8 cellular contexts compared by ENCODE assay signal in the genomic region with DNA sequence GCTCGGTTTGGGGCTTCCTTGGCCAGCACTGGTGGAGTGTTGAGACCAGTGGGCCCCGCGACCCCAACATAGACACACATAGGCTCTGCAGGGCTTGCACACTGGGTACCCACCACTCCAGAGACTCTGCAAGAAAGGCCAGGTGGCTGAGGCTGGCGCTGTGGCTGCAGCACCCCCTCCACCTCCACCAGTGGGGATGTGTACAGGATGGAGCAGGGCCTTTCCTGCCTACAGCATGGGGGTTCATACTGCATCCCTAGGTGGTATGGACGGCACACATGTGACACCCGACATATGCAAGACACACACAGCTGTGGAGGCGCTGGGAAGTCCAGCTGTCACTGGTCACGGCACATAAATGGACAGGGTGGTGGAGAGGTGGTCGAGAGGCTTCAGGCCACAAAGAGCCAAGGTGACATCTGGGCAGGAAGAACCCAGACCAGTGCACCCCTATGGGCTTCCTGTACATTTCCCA. TPM values are rescaled to one million over a fixed set of nuclear protein-coding genes. Genes with fewer than 3 reads are reported as not detected.
DNase-seq lines count a peak whose midpoint lies in the region; ATAC-seq and TF ChIP-seq lines count a peak whose summit lies in the region.

No MANE protein-coding gene starts in this region.

- TF ChIP-seq CTCF in smooth muscle cell (IDR thresholded peaks at IDR 0.05; ENCODE audit: borderline replicate concordance, insufficient read depth, poor library complexity, severe bottlenecking) = no peak

- 78% methylated on average over 9 of the region's 9 CpGs for WGBS in right cardiac atrium
- 94% methylated on average over 9 of the region's 9 CpGs for WGBS in smooth muscle cell (ENCODE audit: low lambda C conversion rate)

- H3K79me2 ChIP-seq in smooth muscle cell (ENCODE audit: low read depth) = no peaks in the 10 kb centered on the region

- peak overlapping the region; percentile 87 for H3K4me2 ChIP-seq in smooth muscle cell

- H3K4me3 ChIP-seq in H7 (ENCODE audit: insufficient read depth, low read depth, low read length) (peak overlapping the region; percentile 46; the same call in 1 of the 2 replicates), right cardiac atrium (ENCODE audit: low read length) (peak overlapping the region; percentile 62), smooth muscle cell (peak overlapping the region; percentile 55)

- DNase-seq in H7 (no peak), right cardiac atrium (peak in 1 of 3 donors; percentile 65), smooth muscle cell (lab: John Stamatoyannopoulos, UW; ENCODE audit: unreplicated experiment) (no peak), NCI-H187 (lab: John Stamatoyannopoulos, UW) (no peak)
- peak; percentile 72 for DNase-seq in activated CD8-positive, alpha-beta memory T cell treated with anti-CD3 and anti-CD28 coated beads for 24 hours

- H3K27ac ChIP-seq in right cardiac atrium (ENCODE audit: low read length) (no peak overlapping the region), smooth muscle cell (ENCODE audit: low read depth) (no peak overlapping the region)

- H4K20me1 ChIP-seq in smooth muscle cell (ENCODE audit: low read depth) = peaks cover 8% of the 10 kb centered on the region

- H3K27me3 ChIP-seq in H7 (ENCODE audit: control insufficient read depth, insufficient read depth, low read length) (peaks cover 28% of the 10 kb centered on the region), right cardiac atrium (ENCODE audit: control insufficient read depth, insufficient read depth) (no peaks in the 10 kb centered on the region), smooth muscle cell (ENCODE audit: low read depth) (no peaks in the 10 kb centered on the region)

- no peak overlapping the region for H2AFZ ChIP-seq in smooth muscle cell (ENCODE audit: low read depth)

- no peak overlapping the region for H3K9ac ChIP-seq in smooth muscle cell (ENCODE audit: low read depth)

- no peaks in the 10 kb centered on the region for H3K36me3 ChIP-seq in H7 (replicated peaks; ENCODE audit: control insufficient read depth, insufficient read depth, low read length)
- H3K36me3 ChIP-seq in smooth muscle cell (ENCODE audit: low read depth) = no peaks in the 10 kb centered on the region

- ATAC-seq in right cardiac atrium (no peak), HG03469 (IDR thresholded peaks at IDR 0.05; ENCODE audit: unreplicated experiment) (no peak), HG03378 (IDR thresholded peaks at IDR 0.05; ENCODE audit: unreplicated experiment) (no peak)
- no peak for ATAC-seq in activated CD4-positive, CD25-positive, alpha-beta regulatory T cell treated with anti-CD3 and anti-CD28 coated beads, Interleukin-2, amount 50 U/mL, for 24 hours

- no peaks in the 10 kb centered on the region for H3K9me3 ChIP-seq in right cardiac atrium (ENCODE audit: control insufficient read depth, low read length)
- H3K9me3 ChIP-seq in smooth muscle cell (replicated peaks; ENCODE audit: low read depth) = no peaks in the 10 kb centered on the region

- H3K4me1 ChIP-seq in right cardiac atrium (ENCODE audit: control insufficient read depth, insufficient read depth, low read length) (peaks cover 17% of the 10 kb centered on the region), smooth muscle cell (ENCODE audit: low read depth) (peaks cover 11% of the 10 kb centered on the region)

- H3F3A ChIP-seq in smooth muscle cell (ENCODE audit: low read depth) = peaks cover 9% of the 10 kb centered on the region

- intact Hi-C loops in right cardiac atrium (cut with DNase I) = no loop called here

RNA-seq across cellular contexts. Expression of a gene that starts 1.3 kb away (rescaled TPM):
- total RNA-seq in H7 (2014; rRNA removed; shearing (Covaris generic)) = 10.3 and 15.2 TPM in 2 replicates
- total RNA-seq in right cardiac atrium = 10 to 100 TPM; 40.4 to 61.6 (median 58.0) TPM
- 108 TPM for polyA plus RNA-seq in right cardiac atrium
- total RNA-seq in smooth muscle cell = 13.5 and 15.3 TPM in 2 replicates
- polyA plus RNA-seq in smooth muscle cell = 40.9 and 48.3 TPM in 2 replicates

RNA-seq across cellular contexts. Expression of a gene that starts 9.4 kb away (rescaled TPM):
- total RNA-seq in H7 (2014; rRNA removed; shearing (Covaris generic)) = 2.4 and 2.5 TPM in 2 replicates
- total RNA-seq in right cardiac atrium (10 to 100 TPM in 3 of 4 donors, 1 to 10 TPM in 1; 9.6 to 14.9 (median 11.7) TPM), smooth muscle cell (2.2 and 2.9 TPM in 2 replicates)
- polyA plus RNA-seq in right cardiac atrium (10.9 TPM), smooth muscle cell (6.4 and 6.5 TPM in 2 replicates)

RNA-seq across cellular contexts. Expression of a gene that starts 11.8 kb away (rescaled TPM):
- total RNA-seq in H7 (2014; rRNA removed; shearing (Covaris generic)) = 3.6 and 8.9 TPM in 2 replicates
- total RNA-seq in right cardiac atrium (1 to 10 TPM; 7.3 to 8.0 (median 7.6) TPM), smooth muscle cell (3.4 and 8.7 TPM in 2 replicates)
- polyA plus RNA-seq in right cardiac atrium (3.5 TPM), smooth muscle cell (5.6 and 6.4 TPM in 2 replicates)

RNA-seq across cellular contexts. Expression of a gene that starts 17.0 kb away (rescaled TPM):
- 66.5 and 69.0 TPM in 2 replicates for total RNA-seq in H7 (2014; rRNA removed; shearing (Covaris generic))
- total RNA-seq in right cardiac atrium = 10 to 100 TPM; 21.2 to 44.3 (median 36.2) TPM
- polyA plus RNA-seq in right cardiac atrium = 40.1 TPM
- total RNA-seq in smooth muscle cell = 6.6 and 6.9 TPM in 2 replicates
- 17.0 and 23.6 TPM in 2 replicates for polyA plus RNA-seq in smooth muscle cell

RNA-seq across cellular contexts. Expression of a gene that starts 55.7 kb away (rescaled TPM):
- 0.07 TPM in 1 of 2 replicates, not detected in the other for total RNA-seq in H7 (2014; rRNA removed; shearing (Covaris generic))
- 1 to 10 TPM in 2 of 4 donors, under 1 TPM in 2; 0.53 to 1.4 (median 1.0) TPM for total RNA-seq in right cardiac atrium
- polyA plus RNA-seq in right cardiac atrium = 0.84 TPM
- 1.2 and 1.3 TPM in 2 replicates for total RNA-seq in smooth muscle cell
- polyA plus RNA-seq in smooth muscle cell = 1.4 and 2.1 TPM in 2 replicates
